ENCODE assay signal across 8 cellular contexts in the genomic region with DNA sequence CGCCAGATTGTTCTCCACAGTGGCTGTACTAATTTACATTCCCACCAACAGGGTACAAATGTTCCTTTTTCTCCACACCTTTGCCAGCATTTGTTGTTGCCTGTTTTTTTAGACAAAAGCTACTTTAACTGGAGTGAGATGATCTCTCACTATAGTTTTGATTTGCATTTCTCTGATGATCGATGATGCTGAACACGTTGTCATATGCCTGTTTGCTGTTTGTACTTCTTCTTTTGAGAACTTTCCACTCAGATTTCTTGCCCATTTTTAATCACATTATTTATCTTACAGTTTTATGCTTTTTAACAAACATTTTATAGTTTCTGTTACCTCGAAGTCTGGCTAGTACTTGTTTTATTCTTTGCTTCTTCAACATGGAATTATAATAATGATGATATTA.
"Had no signal": no experiment of that assay in that cellular context is flagged by ENCODE, and none has a peak within 500 bp of the region (broad histone marks: within the 10 kb centered on the region; RNA-seq: fewer than 3 reads in every experiment).

No MANE protein-coding gene starts in this region.

- DNase-seq: IMR-90, KBM-7, KG1 had no signal

- H3K4me3 ChIP-seq: K562 had no signal

- H3K27ac Mint-ChIP-seq: IgD-negative memory B cell had no signal

- H3K4me2 ChIP-seq: KMS-11 had no signal

- ATAC-seq: HepG2, K562 had no signal

- H3K27me3 Mint-ChIP-seq: IgD-negative memory B cell had no signal

- H3K27ac ChIP-seq: HL-60, KMS-11 had no signal

- H3K36me3 Mint-ChIP-seq: IgD-negative memory B cell had no signal

- H3K9ac ChIP-seq: KMS-11 had no signal
